Comparison of ENCODE assay signal across 1 cellular context in the genomic region with DNA sequence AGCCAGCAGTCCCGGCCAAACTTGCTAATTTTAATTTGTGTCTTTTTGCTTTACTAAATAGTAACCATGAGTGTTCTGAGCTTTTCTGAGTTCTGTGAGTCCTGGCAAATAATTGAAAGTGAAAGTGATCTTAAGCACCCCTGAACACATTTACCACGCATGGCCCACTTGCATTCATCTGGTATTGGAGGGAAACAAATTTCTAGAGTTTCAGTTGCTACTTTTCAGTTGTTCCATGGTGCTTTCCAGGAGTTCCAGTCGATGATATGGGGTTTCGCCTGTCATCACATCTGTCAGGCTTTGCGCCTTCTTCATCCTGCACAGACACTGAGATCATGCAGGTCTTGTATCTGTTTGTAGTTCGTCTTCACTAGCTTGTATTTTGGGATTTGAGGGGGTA.
TF ChIP-seq lines count a peak whose summit lies in the region.

No MANE protein-coding gene starts in this region.

TF ChIP-seq in GM23338, 12 proteins besides CTCF, POLR2A, EP300 and RAD21:
- TF ChIP-seq, protein P1, sequence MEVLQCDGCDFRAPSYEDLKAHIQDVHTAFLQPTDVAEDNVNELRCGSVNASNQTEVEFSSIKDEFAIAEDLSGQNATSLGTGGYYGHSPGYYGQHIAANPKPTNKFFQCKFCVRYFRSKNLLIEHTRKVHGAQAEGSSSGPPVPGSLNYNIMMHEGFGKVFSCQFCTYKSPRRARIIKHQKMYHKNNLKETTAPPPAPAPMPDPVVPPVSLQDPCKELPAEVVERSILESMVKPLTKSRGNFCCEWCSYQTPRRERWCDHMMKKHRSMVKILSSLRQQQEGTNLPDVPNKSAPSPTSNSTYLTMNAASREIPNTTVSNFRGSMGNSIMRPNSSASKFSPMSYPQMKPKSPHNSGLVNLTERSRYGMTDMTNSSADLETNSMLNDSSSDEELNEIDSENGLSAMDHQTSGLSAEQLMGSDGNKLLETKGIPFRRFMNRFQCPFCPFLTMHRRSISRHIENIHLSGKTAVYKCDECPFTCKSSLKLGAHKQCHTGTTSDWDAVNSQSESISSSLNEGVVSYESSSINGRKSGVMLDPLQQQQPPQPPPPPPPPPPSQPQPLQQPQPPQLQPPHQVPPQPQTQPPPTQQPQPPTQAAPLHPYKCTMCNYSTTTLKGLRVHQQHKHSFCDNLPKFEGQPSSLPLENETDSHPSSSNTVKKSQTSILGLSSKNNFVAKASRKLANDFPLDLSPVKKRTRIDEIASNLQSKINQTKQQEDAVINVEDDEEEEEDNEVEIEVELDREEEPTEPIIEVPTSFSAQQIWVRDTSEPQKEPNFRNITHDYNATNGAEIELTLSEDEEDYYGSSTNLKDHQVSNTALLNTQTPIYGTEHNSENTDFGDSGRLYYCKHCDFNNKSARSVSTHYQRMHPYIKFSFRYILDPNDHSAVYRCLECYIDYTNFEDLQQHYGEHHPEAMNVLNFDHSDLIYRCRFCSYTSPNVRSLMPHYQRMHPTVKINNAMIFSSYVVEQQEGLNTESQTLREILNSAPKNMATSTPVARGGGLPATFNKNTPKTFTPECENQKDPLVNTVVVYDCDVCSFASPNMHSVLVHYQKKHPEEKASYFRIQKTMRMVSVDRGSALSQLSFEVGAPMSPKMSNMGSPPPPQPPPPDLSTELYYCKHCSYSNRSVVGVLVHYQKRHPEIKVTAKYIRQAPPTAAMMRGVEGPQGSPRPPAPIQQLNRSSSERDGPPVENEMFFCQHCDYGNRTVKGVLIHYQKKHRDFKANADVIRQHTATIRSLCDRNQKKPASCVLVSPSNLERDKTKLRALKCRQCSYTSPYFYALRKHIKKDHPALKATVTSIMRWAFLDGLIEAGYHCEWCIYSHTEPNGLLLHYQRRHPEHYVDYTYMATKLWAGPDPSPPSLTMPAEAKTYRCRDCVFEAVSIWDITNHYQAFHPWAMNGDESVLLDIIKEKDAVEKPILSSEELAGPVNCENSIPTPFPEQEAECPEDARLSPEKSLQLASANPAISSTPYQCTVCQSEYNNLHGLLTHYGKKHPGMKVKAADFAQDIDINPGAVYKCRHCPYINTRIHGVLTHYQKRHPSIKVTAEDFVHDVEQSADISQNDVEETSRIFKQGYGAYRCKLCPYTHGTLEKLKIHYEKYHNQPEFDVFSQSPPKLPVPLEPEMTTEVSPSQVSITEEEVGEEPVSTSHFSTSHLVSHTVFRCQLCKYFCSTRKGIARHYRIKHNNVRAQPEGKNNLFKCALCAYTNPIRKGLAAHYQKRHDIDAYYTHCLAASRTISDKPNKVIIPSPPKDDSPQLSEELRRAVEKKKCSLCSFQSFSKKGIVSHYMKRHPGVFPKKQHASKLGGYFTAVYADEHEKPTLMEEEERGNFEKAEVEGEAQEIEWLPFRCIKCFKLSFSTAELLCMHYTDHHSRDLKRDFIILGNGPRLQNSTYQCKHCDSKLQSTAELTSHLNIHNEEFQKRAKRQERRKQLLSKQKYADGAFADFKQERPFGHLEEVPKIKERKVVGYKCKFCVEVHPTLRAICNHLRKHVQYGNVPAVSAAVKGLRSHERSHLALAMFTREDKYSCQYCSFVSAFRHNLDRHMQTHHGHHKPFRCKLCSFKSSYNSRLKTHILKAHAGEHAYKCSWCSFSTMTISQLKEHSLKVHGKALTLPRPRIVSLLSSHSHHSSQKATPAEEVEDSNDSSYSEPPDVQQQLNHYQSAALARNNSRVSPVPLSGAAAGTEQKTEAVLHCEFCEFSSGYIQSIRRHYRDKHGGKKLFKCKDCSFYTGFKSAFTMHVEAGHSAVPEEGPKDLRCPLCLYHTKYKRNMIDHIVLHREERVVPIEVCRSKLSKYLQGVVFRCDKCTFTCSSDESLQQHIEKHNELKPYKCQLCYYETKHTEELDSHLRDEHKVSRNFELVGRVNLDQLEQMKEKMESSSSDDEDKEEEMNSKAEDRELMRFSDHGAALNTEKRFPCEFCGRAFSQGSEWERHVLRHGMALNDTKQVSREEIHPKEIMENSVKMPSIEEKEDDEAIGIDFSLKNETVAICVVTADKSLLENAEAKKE (CRISPR knock-in tag; IDR thresholded peaks at IDR 0.05): no peak
- TF ChIP-seq EZH2 (IDR thresholded peaks at IDR 0.05; ENCODE audit: low read depth, unreplicated experiment) (no peak), EZH2phosphoT487 (IDR thresholded peaks at IDR 0.05; ENCODE audit: unreplicated experiment) (no peak), JUNB (IDR thresholded peaks at IDR 0.05; ENCODE audit: unreplicated experiment) (no peak), CREB1 (CRISPR knock-in tag; IDR thresholded peaks at IDR 0.05; ENCODE audit: low read depth) (no peak), ZNF114 (CRISPR knock-in tag; IDR thresholded peaks at IDR 0.05) (no peak)
- TF ChIP-seq, protein P2, sequence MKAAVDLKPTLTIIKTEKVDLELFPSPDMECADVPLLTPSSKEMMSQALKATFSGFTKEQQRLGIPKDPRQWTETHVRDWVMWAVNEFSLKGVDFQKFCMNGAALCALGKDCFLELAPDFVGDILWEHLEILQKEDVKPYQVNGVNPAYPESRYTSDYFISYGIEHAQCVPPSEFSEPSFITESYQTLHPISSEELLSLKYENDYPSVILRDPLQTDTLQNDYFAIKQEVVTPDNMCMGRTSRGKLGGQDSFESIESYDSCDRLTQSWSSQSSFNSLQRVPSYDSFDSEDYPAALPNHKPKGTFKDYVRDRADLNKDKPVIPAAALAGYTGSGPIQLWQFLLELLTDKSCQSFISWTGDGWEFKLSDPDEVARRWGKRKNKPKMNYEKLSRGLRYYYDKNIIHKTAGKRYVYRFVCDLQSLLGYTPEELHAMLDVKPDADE (IDR thresholded peaks at IDR 0.05): no peak
